Comparison of ENCODE assay signal across 13 cellular contexts in genomic region chr13:68588623-68589022, GRCh38.
DNase-seq lines count a peak whose midpoint lies in the region; ATAC-seq, FAIRE-seq and TF ChIP-seq lines count a peak whose summit lies in the region.
"Had no signal": no experiment of that assay in that cellular context is flagged by ENCODE, and none has a peak within 500 bp of the region (broad histone marks: within the 10 kb centered on the region; RNA-seq: fewer than 3 reads in every experiment).

No MANE protein-coding gene starts in this region.

- TF ChIP-seq CTCF in HL-60 (IDR thresholded peaks at IDR 0.05; ENCODE audit: insufficient read depth, low read length) = no peak
- no peak for TF ChIP-seq CTCF in D721Med (IDR thresholded peaks at IDR 0.05; ENCODE audit: insufficient read depth, missing control alignments)
- no peak for TF ChIP-seq CTCF in WERI-Rb-1 (IDR thresholded peaks at IDR 0.05; ENCODE audit: low read depth, low read length)

- peak overlapping the region; percentile 60 for H3K4me3 Mint-ChIP-seq in memory B cell
- H3K4me3 Mint-ChIP-seq: brain had no signal

- H3K36me3 Mint-ChIP-seq in memory B cell = peaks cover 2% of the 10 kb centered on the region
- H3K36me3 Mint-ChIP-seq: brain had no signal

- H3K27me3 Mint-ChIP-seq in memory B cell = no peaks in the 10 kb centered on the region

- ATAC-seq in HG02840 (IDR thresholded peaks at IDR 0.05; ENCODE audit: low FRiP score, unreplicated experiment) (peak; percentile 99), memory B cell (ENCODE audit: low read depth) (peak; percentile 100)

- H3K27me3 ChIP-seq in HL-60 (ENCODE audit: insufficient read depth, poor library complexity, severe bottlenecking) (no peaks in the 10 kb centered on the region), WERI-Rb-1 (ENCODE audit: insufficient read depth, low read depth, severe bottlenecking) (no peaks in the 10 kb centered on the region)

- DNase-seq in GM19239 (ENCODE audit: insufficient read length, low spot score) (peak; percentile 1), HL-60 (ENCODE audit: low read depth in 1 of 2, low spot score in 1 of 2) (peak; percentile 27 to 53), memory B cell (ENCODE audit: low spot score in 2 of 2) (peak; percentile 19 to 65), D721Med (ENCODE audit: insufficient read length, low spot score) (no peak), WERI-Rb-1 (no peak)
- no peak for DNase-seq in activated T-cell treated with anti-CD3 and anti-CD28 coated beads, Interleukin-2, amount 50 U/mL, for 1 hour
- no peak for DNase-seq in activated CD4-positive, alpha-beta T cell treated with anti-CD3 and anti-CD28 coated beads for 4 hours
- DNase-seq: activated CD4-positive, alpha-beta T cell treated with anti-CD3 and anti-CD28 coated beads, Interleukin-2, amount 50 U/mL, for 48 hours; foreskin fibroblast; mesendoderm; small intestine had no signal

- no peak overlapping the region for H3K27ac ChIP-seq in HL-60 (replicated peaks)
- H3K27ac ChIP-seq in WERI-Rb-1 = no peak overlapping the region

- H3K36me3 ChIP-seq in WERI-Rb-1 = no peaks in the 10 kb centered on the region

- H3K4me1 Mint-ChIP-seq in memory B cell = peaks cover 7% of the 10 kb centered on the region
- H3K4me1 Mint-ChIP-seq: brain had no signal

- peaks cover 4% of the 10 kb centered on the region for H3K9me3 Mint-ChIP-seq in memory B cell
- H3K9me3 Mint-ChIP-seq: brain had no signal

- H3K27ac Mint-ChIP-seq in memory B cell = peak overlapping the region; percentile 84
- H3K27ac Mint-ChIP-seq: brain had no signal

- H3K4me3 ChIP-seq in HL-60 (replicated peaks; ENCODE audit: insufficient read depth, low read length) = no peak overlapping the region
- H3K4me3 ChIP-seq in WERI-Rb-1 (ENCODE audit: low read depth, low read length) = no peak overlapping the region

- no peaks in the 10 kb centered on the region for H3K9me3 ChIP-seq in WERI-Rb-1 (ENCODE audit: severe bottlenecking)

- FAIRE-seq in GM19239 (lab: Jason Lieb, UNC) = peak; percentile 4
- FAIRE-seq in D721Med (lab: Jason Lieb, UNC) = no peak
- FAIRE-seq: small intestine had no signal

Comparison
In these comparisons a context has a peak if more than half of its experiments do, and no peak if none do; other contexts are left out.
1. DNase-seq: peak in GM19239 (single experiment), HL-60 (2 of 2) and memory B cell (2 of 2); none in D721Med (single experiment), activated T-cell treated with anti-CD3 and anti-CD28 coated beads, Interleukin-2, amount 50 U/mL, for 1 hour (single experiment), WERI-Rb-1 (single experiment) and activated CD4-positive, alpha-beta T cell treated with anti-CD3 and anti-CD28 coated beads for 4 hours (0 of 2).